In the genomic region with DNA sequence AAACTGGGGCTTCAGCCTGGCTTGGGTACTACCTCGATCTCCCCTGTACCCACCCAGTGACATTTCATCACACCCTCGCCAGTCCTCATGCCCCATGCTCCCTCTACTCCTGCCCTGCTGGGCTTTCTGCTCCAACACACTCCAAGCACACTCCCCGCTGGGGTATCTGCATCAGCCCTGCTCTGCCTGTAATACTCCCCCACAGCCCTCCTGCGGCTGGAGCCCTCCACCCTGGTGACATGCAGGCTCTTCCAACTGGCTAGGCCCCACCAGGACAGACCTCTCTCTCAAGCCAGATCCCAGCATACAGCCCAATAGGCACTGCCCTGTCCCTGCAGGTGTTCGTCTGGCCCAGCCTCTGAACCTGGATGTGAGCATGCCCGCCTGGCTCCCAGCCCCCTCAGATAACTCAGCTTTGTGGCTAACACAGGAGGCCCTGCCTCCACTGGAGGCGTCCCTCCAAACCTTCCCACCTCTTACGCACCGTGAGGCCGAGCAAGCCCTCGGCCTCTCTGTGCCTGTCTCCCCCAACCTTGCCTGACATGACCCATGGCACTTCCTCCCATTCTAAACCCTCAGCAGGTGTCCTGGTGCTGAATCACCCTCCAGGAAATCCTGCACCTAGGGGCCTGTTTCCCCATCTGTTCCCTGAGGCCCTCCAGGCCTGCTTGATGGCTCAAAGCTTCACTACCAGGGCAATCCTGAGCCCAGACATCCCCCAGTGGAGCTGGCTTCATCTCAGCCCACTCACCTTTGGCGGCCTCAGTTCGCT, we compare ENCODE assay signal across 1 cellular context.
TF ChIP-seq lines count a peak whose summit lies in the region.

No MANE protein-coding gene starts in this region.

TF ChIP-seq in IMR-90, 13 proteins besides CTCF, POLR2A, EP300 and RAD21:
- TF ChIP-seq MAZ (IDR thresholded peaks at IDR 0.05; ENCODE audit: borderline replicate concordance, low read depth, low read length), result no peak
TF ChIP-seq in IMR-90: peak in this region for 0.
